ENCODE assay signal across 1 cellular context in genomic region chr6:28266962-28267694, GRCh38.
TF ChIP-seq lines count a peak whose summit lies in the region.

Gene ZSCAN26 (plus strand): TSS chr6:28267143. CDS start chr6:28271920, 4,777 bp downstream.

TF ChIP-seq in K562, 482 proteins besides CTCF, POLR2A, EP300 and RAD21 (continued from another document and continues in another):
- TF ChIP-seq, protein P1, sequence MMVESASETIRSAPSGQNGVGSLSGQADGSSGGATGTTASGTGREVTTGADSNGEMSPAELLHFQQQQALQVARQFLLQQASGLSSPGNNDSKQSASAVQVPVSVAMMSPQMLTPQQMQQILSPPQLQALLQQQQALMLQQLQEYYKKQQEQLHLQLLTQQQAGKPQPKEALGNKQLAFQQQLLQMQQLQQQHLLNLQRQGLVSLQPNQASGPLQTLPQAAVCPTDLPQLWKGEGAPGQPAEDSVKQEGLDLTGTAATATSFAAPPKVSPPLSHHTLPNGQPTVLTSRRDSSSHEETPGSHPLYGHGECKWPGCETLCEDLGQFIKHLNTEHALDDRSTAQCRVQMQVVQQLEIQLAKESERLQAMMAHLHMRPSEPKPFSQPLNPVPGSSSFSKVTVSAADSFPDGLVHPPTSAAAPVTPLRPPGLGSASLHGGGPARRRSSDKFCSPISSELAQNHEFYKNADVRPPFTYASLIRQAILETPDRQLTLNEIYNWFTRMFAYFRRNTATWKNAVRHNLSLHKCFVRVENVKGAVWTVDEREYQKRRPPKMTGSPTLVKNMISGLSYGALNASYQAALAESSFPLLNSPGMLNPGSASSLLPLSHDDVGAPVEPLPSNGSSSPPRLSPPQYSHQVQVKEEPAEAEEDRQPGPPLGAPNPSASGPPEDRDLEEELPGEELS (CRISPR knock-in tag; IDR thresholded peaks at IDR 0.05; ENCODE audit: borderline replicate concordance) = no peak
- peak; percentile 85 for TF ChIP-seq AFF4 (CRISPR knock-in tag; IDR thresholded peaks at IDR 0.05)
- TF ChIP-seq SP1 (CRISPR knock-in tag; IDR thresholded peaks at IDR 0.05) = peak; percentile 85
- no peak; the same call in 1 of the 2 replicates for TF ChIP-seq CBFB (CRISPR knock-in tag; IDR thresholded peaks at IDR 0.05)
- TF ChIP-seq SMAD4 (CRISPR knock-in tag; conservative IDR thresholded peaks at IDR 0.05) = peak; percentile 79; the same call in 1 of the 2 replicates
- TF ChIP-seq SIRT6 (IDR thresholded peaks at IDR 0.05; ENCODE audit: low read depth, low read length) = no peak
- no peak; the same call in 1 of the 2 replicates for TF ChIP-seq GTF2F1 (IDR thresholded peaks at IDR 0.05; ENCODE audit: low read depth, low read length)
- no peak; the same call in 1 of the 2 replicates for TF ChIP-seq STAT5A (IDR thresholded peaks at IDR 0.05; ENCODE audit: borderline replicate concordance, low read length)
- TF ChIP-seq ZC3H4 (CRISPR knock-in tag; IDR thresholded peaks at IDR 0.05; ENCODE audit: borderline replicate concordance) = no peak
- no peak for TF ChIP-seq SAFB2 (IDR thresholded peaks at IDR 0.05; ENCODE audit: borderline replicate concordance, low read depth, low read length, severe bottlenecking)
- no peak for TF ChIP-seq HSF4 (CRISPR knock-in tag; IDR thresholded peaks at IDR 0.05; ENCODE audit: borderline replicate concordance)
- 0 out of 2 replicates have a peak, but pooled peaks have one; percentile 60 for TF ChIP-seq E2F1 (CRISPR knock-in tag; IDR thresholded peaks at IDR 0.05)
- no peak for TF ChIP-seq U2AF2 (optimal IDR thresholded peaks at IDR 0.05; ENCODE audit: low read depth, low read length)
- TF ChIP-seq ZNF23 (CRISPR knock-in tag; IDR thresholded peaks at IDR 0.05) = no peak
- TF ChIP-seq KHSRP (IDR thresholded peaks at IDR 0.05) = no peak
- no peak for TF ChIP-seq CREBBP (IDR thresholded peaks at IDR 0.05; ENCODE audit: low read depth, low read length)
- TF ChIP-seq CHD7 (IDR thresholded peaks at IDR 0.05; ENCODE audit: low read depth, low read length) = no peak
- TF ChIP-seq POLR2H (tag; IDR thresholded peaks at IDR 0.05; ENCODE audit: low read depth) = peak; percentile 63; the same call in 1 of the 2 replicates
- TF ChIP-seq ZFP91 (CRISPR knock-in tag; IDR thresholded peaks at IDR 0.05) = no peak
- TF ChIP-seq SMC3 (conservative IDR thresholded peaks at IDR 0.05; ENCODE audit: insufficient read depth, low read depth, low read length) = no peak; the same call in 1 of the 2 replicates
- peak; percentile 71 for TF ChIP-seq HMGN3 (IDR thresholded peaks at IDR 0.05; ENCODE audit: borderline replicate concordance, extremely low read depth, insufficient read length, low read depth, low read length)
- TF ChIP-seq ATF7 (IDR thresholded peaks at IDR 0.05) = peak; percentile 86
- 0 out of 2 replicates have a peak, but pooled peaks have one; percentile 38 for TF ChIP-seq ZBTB5 (IDR thresholded peaks at IDR 0.05)
